17 cellular contexts compared by ENCODE assay signal in genomic region chr16:66699898-66700297, GRCh38. TPM values are rescaled to one million over a fixed set of nuclear protein-coding genes. Genes with fewer than 3 reads are reported as not detected.
DNase-seq lines count a peak whose midpoint lies in the region; ATAC-seq and TF ChIP-seq lines count a peak whose summit lies in the region.
"Had no signal": no experiment of that assay in that cellular context is flagged by ENCODE, and none has a peak within 500 bp of the region (broad histone marks: within the 10 kb centered on the region; RNA-seq: fewer than 3 reads in every experiment).

No MANE protein-coding gene starts in this region.

- no peak overlapping the region for H3K9ac ChIP-seq in BLaER1 treated with 17β-estradiol and CSF1 and Interleukin-3, amounts not matched to agents 10 nM and 100 nM
- no peak overlapping the region for H3K9ac ChIP-seq in neural progenitor cell

- peak overlapping the region; percentile 22 for H2AFZ ChIP-seq in neural progenitor cell (replicated peaks)

- peaks cover 2 to 13% (median 11%) of the 10 kb centered on the region in 11 experiments; a peak in 16 of 22 replicates for H4K20me1 ChIP-seq in BLaER1 treated with 17β-estradiol and CSF1 and Interleukin-3, amounts not matched to agents 10 nM and 100 nM
- H4K20me1 ChIP-seq in neural progenitor cell (ENCODE audit: low read depth): peaks cover 9% of the 10 kb centered on the region

- DNase-seq in WTC11 (ENCODE audit: low spot score) (no peak), neural progenitor cell (ENCODE audit: low spot score) (no peak), left lung (no peak), nucleus accumbens (lab: John Stamatoyannopoulos, UW) (no peak), C1 segment of cervical spinal cord (lab: John Stamatoyannopoulos, UW) (no peak), posterior vena cava (ENCODE audit: low spot score) (no peak)
- DNase-seq: ACHN; Calu3; CD8-positive, alpha-beta T cell; DMS79 treated with DMSO at 0.1 percent for 48 hours; GF-D8; IMR-90; KBM-7 had no signal

- peaks cover 17% of the 10 kb centered on the region for H3K4me1 Mint-ChIP-seq in WTC11
- peaks cover 9% of the 10 kb centered on the region for H3K4me1 Mint-ChIP-seq in neural progenitor cell

- H3K4me2 ChIP-seq in BLaER1 treated with 17β-estradiol and CSF1 and Interleukin-3, amounts not matched to agents 10 nM and 100 nM: peak overlapping the region in 9 of 11 experiments; percentile 1 to 83 (median 36); a peak in 11 of 22 replicates
- H3K4me2 ChIP-seq in neural progenitor cell: no peak overlapping the region

- peaks cover 10% of the 10 kb centered on the region for H3K79me2 ChIP-seq in neural progenitor cell (ENCODE audit: low read depth)

- H3K27ac Mint-ChIP-seq in WTC11 (0 out of 2 replicates have a peak overlapping the region, but pooled peaks have one; percentile 29), neural progenitor cell (no peak overlapping the region)
- H3K27ac Mint-ChIP-seq: CD8-positive, alpha-beta T cell had no signal

- H3K27me3 ChIP-seq in BLaER1 treated with 17β-estradiol and CSF1 and Interleukin-3, amounts not matched to agents 10 nM and 100 nM: peaks cover 8 to 33% (median 28%) of the 10 kb centered on the region in 11 experiments; a peak in 21 of 22 replicates
- peaks cover 29% of the 10 kb centered on the region for H3K27me3 ChIP-seq in neural progenitor cell
- H3K27me3 ChIP-seq in left lung: no peaks in the 10 kb centered on the region
- H3K27me3 ChIP-seq: BE2C had no signal

- H3K27me3 Mint-ChIP-seq in WTC11 (ENCODE audit: low read depth) (peaks cover 9% of the 10 kb centered on the region), neural progenitor cell (ENCODE audit: insufficient read depth, low read depth) (peaks cover 12% of the 10 kb centered on the region)

- H3F3A ChIP-seq in neural progenitor cell (ENCODE audit: low read depth): no peaks in the 10 kb centered on the region

- no peak overlapping the region for H3K4me3 ChIP-seq in BLaER1 treated with 17β-estradiol and CSF1 and Interleukin-3, amounts not matched to agents 10 nM and 100 nM
- no peak overlapping the region for H3K4me3 ChIP-seq in HEK293 (ENCODE audit: low read depth, low read length)
- no peak overlapping the region for H3K4me3 ChIP-seq in neural progenitor cell
- H3K4me3 ChIP-seq in left lung: no peak overlapping the region
- H3K4me3 ChIP-seq: HAP-1 had no signal

- TF ChIP-seq CTCF in HEK293 (tag by site-specific recombination; IDR thresholded peaks at IDR 0.05) (no peak), WTC11 (IDR thresholded peaks at IDR 0.05) (no peak), neural progenitor cell (IDR thresholded peaks at IDR 0.05) (no peak), left lung (IDR thresholded peaks at IDR 0.05) (no peak)

- no peaks in the 10 kb centered on the region for H3K9me3 Mint-ChIP-seq in WTC11
- H3K9me3 Mint-ChIP-seq in neural progenitor cell: no peaks in the 10 kb centered on the region
- H3K9me3 Mint-ChIP-seq: CD8-positive, alpha-beta T cell had no signal

- ATAC-seq in WTC11 (no peak), left lung (no peak)
- ATAC-seq: CD8-positive, alpha-beta T cell had no signal

- POLR2A ChIA-PET in HEK293 (lab: Yijun Ruan, JAX) (no interaction called here), WTC11 (lab: Charles Lee) (no interaction called here)

- no peaks in the 10 kb centered on the region for H3K36me3 ChIP-seq in BLaER1 treated with 17β-estradiol and CSF1 and Interleukin-3, amounts not matched to agents 10 nM and 100 nM
- H3K36me3 ChIP-seq in HEK293 (ENCODE audit: control insufficient read depth in 2 of 2, insufficient read depth in 1 of 2, low read length in 2 of 2) (no peaks in the 10 kb centered on the region), neural progenitor cell (no peaks in the 10 kb centered on the region), left lung (no peaks in the 10 kb centered on the region)
- H3K36me3 ChIP-seq: BE2C, HAP-1 had no signal

- H3K27ac ChIP-seq in BLaER1 treated with 17β-estradiol and CSF1 and Interleukin-3, amounts not matched to agents 10 nM and 100 nM: peak overlapping the region in 9 of 11 experiments; percentile 64 to 80 (median 71); a peak in 13 of 22 replicates
- H3K27ac ChIP-seq in HEK293 (ENCODE audit: extremely low read depth, low read depth, low read length) (no peak overlapping the region), neural progenitor cell (no peak overlapping the region), left lung (no peak overlapping the region)

- intact Hi-C loops in left lung (cut with DNase I): no loop called here
- intact Hi-C loops in posterior vena cava (cut with DNase I): no loop called here

- CTCF ChIA-PET in HEK293 (lab: Yijun Ruan, JAX) (interaction anchor here (0.7 to 2.1 kb wide), 3 partner anchors 49 to 293 kb away, joined by 3 to 9 read pairs (median 3); no protein-coding TSS in a partner anchor), WTC11 (lab: Charles Lee) (interaction anchor here (1.0 to 1.4 kb wide), 2 partner anchors 91 to 131 kb away, joined by 3 to 4 read pairs; partner anchors contain the start of gene NAE1)

- H3K9me3 ChIP-seq in BLaER1 treated with 17β-estradiol and CSF1 and Interleukin-3, amounts not matched to agents 10 nM and 100 nM (replicated peaks in 1 of 11): peaks cover 0 to 29% (median 22%) of the 10 kb centered on the region in 11 experiments; a peak in 19 of 22 replicates
- H3K9me3 ChIP-seq in HEK293 (ENCODE audit: control insufficient read depth, insufficient read depth, low read depth, low read length) (no peaks in the 10 kb centered on the region), neural progenitor cell (ENCODE audit: low read depth) (no peaks in the 10 kb centered on the region), left lung (no peaks in the 10 kb centered on the region)
- H3K9me3 ChIP-seq: HAP-1 had no signal

- H3K36me3 Mint-ChIP-seq in WTC11 (no peaks in the 10 kb centered on the region), neural progenitor cell (no peaks in the 10 kb centered on the region)
- H3K36me3 Mint-ChIP-seq: CD8-positive, alpha-beta T cell had no signal

- no peak overlapping the region for H3K4me3 Mint-ChIP-seq in WTC11
- H3K4me3 Mint-ChIP-seq in neural progenitor cell: no peak overlapping the region
- H3K4me3 Mint-ChIP-seq: CD8-positive, alpha-beta T cell had no signal

- H3K4me1 ChIP-seq in BLaER1 treated with 17β-estradiol and CSF1 and Interleukin-3, amounts not matched to agents 10 nM and 100 nM: peaks cover 56 to 86% (median 71%) of the 10 kb centered on the region in 10 experiments
- H3K4me1 ChIP-seq in HEK293 (ENCODE audit: control insufficient read depth, insufficient read depth, low read length): peaks cover 6% of the 10 kb centered on the region; the same call in 1 of the 2 replicates
- H3K4me1 ChIP-seq in neural progenitor cell: peaks cover 6% of the 10 kb centered on the region
- H3K4me1 ChIP-seq in left lung: peaks cover 11 to 57% of the 10 kb centered on the region in 2 donors

TF ChIP-seq in HEK293, 187 proteins besides CTCF, POLR2A, EP300 and RAD21 (continues in another document):
- TF ChIP-seq ZNF121 (tag by site-specific recombination; IDR thresholded peaks at IDR 0.05): no peak
- no peak for TF ChIP-seq GFI1B (tag by site-specific recombination; IDR thresholded peaks at IDR 0.05)
- no peak for TF ChIP-seq TRIM28 (IDR thresholded peaks at IDR 0.05; ENCODE audit: borderline replicate concordance, low read length)
- TF ChIP-seq ZNF433 (tag by site-specific recombination; IDR thresholded peaks at IDR 0.05; ENCODE audit: low read depth): no peak
- no peak for TF ChIP-seq ZNF274 (IDR thresholded peaks at IDR 0.05; ENCODE audit: low read length)
- TF ChIP-seq ZNF274 (tag by site-specific recombination; IDR thresholded peaks at IDR 0.05; ENCODE audit: borderline replicate concordance): no peak

TF ChIP-seq in WTC11, 78 proteins besides CTCF, POLR2A, EP300 and RAD21 (continues in another document):
- TF ChIP-seq, protein P1, sequence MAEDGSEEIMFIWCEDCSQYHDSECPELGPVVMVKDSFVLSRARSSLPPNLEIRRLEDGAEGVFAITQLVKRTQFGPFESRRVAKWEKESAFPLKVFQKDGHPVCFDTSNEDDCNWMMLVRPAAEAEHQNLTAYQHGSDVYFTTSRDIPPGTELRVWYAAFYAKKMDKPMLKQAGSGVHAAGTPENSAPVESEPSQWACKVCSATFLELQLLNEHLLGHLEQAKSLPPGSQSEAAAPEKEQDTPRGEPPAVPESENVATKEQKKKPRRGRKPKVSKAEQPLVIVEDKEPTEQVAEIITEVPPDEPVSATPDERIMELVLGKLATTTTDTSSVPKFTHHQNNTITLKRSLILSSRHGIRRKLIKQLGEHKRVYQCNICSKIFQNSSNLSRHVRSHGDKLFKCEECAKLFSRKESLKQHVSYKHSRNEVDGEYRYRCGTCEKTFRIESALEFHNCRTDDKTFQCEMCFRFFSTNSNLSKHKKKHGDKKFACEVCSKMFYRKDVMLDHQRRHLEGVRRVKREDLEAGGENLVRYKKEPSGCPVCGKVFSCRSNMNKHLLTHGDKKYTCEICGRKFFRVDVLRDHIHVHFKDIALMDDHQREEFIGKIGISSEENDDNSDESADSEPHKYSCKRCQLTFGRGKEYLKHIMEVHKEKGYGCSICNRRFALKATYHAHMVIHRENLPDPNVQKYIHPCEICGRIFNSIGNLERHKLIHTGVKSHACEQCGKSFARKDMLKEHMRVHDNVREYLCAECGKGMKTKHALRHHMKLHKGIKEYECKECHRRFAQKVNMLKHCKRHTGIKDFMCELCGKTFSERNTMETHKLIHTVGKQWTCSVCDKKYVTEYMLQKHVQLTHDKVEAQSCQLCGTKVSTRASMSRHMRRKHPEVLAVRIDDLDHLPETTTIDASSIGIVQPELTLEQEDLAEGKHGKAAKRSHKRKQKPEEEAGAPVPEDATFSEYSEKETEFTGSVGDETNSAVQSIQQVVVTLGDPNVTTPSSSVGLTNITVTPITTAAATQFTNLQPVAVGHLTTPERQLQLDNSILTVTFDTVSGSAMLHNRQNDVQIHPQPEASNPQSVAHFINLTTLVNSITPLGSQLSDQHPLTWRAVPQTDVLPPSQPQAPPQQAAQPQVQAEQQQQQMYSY (CRISPR knock-in tag; IDR thresholded peaks at IDR 0.05): no peak
- TF ChIP-seq ZNF671 (CRISPR knock-in tag; IDR thresholded peaks at IDR 0.05): no peak
- no peak for TF ChIP-seq NFATC4 (CRISPR knock-in tag; IDR thresholded peaks at IDR 0.05)
- TF ChIP-seq, protein P2, sequence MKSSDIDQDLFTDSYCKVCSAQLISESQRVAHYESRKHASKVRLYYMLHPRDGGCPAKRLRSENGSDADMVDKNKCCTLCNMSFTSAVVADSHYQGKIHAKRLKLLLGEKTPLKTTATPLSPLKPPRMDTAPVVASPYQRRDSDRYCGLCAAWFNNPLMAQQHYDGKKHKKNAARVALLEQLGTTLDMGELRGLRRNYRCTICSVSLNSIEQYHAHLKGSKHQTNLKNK (CRISPR knock-in tag; IDR thresholded peaks at IDR 0.05): no peak
- no peak for TF ChIP-seq ZNF121 (CRISPR knock-in tag; IDR thresholded peaks at IDR 0.05)
- no peak for TF ChIP-seq TEAD4 (CRISPR knock-in tag; IDR thresholded peaks at IDR 0.05)

RNA-seq across cellular contexts. Expression of gene CMTM4, which starts 3.4 kb away (rescaled TPM):
- total RNA-seq in WTC11 (2021) (56.2 to 60.6 TPM (median 58.5 TPM) in 3 replicates), neural progenitor cell (ENCODE audit: low replicate concordance) (25.9 and 39.5 TPM in 2 replicates), left lung (10 to 100 TPM; 64.0 to 72.3 TPM), posterior vena cava (10 to 100 TPM; 14.8 to 15.0 TPM)

RNA-seq across cellular contexts. Expression of gene DYNC1LI2, which starts 51.5 kb away (rescaled TPM):
- 82.7 to 89.8 TPM (median 89.7 TPM) in 3 replicates for total RNA-seq in WTC11 (2021)
- 94.3 and 104 TPM in 2 replicates for total RNA-seq in neural progenitor cell (ENCODE audit: low replicate concordance)
- 100 to 1,000 TPM; 118 to 141 TPM for total RNA-seq in left lung
- 100 to 1,000 TPM; 159 to 192 TPM for total RNA-seq in posterior vena cava

Comparison
In these comparisons a context has a peak if more than half of its experiments do, and no peak if none do; other contexts are left out.
1. H3K27ac ChIP-seq: peak in BLaER1 treated with 17β-estradiol and CSF1 and Interleukin-3, amounts not matched to agents 10 nM and 100 nM (9 of 11); none in HEK293 (single experiment), neural progenitor cell (single experiment) and left lung (0 of 2).